In the genomic region with DNA sequence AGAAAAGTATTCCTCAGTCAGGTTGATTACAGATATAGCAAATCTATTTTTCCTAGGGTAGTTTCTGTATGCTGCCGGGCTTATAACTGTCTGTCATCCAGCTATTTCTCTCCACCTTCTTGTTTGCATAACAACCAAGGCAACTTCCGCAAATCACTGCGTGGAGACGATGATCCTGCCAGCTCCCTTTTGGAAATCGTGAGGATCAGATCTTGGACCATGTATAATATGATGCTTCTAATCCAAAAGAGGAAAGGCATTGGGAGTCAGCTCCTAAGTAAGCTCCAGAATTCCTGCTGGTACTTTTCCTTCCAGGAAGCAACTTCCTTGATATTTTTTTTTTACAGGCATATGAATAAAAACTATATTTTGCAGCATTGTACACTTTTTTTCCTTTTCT, we compare ENCODE assay signal across 1 cellular context.
A peak's percentile ranks its signal among the peaks of the same experiment; 100 is the strongest.
TF ChIP-seq lines count a peak whose summit lies in the region.

No MANE protein-coding gene starts in this region.

TF ChIP-seq in K562, 482 proteins besides CTCF, POLR2A, EP300 and RAD21:
- no peak for TF ChIP-seq SUPT5H (IDR thresholded peaks at IDR 0.05)
- TF ChIP-seq, protein P1, sequence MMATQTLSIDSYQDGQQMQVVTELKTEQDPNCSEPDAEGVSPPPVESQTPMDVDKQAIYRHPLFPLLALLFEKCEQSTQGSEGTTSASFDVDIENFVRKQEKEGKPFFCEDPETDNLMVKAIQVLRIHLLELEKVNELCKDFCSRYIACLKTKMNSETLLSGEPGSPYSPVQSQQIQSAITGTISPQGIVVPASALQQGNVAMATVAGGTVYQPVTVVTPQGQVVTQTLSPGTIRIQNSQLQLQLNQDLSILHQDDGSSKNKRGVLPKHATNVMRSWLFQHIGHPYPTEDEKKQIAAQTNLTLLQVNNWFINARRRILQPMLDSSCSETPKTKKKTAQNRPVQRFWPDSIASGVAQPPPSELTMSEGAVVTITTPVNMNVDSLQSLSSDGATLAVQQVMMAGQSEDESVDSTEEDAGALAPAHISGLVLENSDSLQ (IDR thresholded peaks at IDR 0.05): peak; percentile 12; the same call in 1 of the 2 replicates
